1 cellular context compared by ENCODE assay signal in the genomic region with DNA sequence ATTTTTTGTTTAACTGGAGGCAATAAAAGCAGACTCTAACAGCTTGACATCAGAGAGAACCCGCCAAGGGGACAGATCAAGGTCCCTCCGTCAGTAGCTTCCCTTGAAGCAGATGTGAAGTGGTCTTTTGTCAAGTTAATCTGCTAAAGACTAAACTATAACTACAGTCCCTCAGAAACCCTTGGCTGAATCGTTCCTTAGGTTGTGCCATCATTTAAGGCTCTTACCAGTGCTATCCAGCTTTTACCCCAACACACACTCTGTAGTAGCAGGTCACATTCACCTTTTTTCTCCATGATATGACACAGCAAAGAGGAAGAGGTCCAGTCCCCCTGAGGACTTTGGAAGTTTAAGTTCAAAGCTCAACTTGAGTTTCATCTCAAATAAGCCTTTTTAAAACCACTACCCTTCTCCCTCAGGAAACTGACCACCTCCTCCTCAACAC.
TF ChIP-seq lines count a peak whose summit lies in the region.

No MANE protein-coding gene starts in this region.

TF ChIP-seq in HepG2, 621 proteins besides CTCF, POLR2A, EP300 and RAD21 (continued from another document and continues in another):
- TF ChIP-seq, protein P1, sequence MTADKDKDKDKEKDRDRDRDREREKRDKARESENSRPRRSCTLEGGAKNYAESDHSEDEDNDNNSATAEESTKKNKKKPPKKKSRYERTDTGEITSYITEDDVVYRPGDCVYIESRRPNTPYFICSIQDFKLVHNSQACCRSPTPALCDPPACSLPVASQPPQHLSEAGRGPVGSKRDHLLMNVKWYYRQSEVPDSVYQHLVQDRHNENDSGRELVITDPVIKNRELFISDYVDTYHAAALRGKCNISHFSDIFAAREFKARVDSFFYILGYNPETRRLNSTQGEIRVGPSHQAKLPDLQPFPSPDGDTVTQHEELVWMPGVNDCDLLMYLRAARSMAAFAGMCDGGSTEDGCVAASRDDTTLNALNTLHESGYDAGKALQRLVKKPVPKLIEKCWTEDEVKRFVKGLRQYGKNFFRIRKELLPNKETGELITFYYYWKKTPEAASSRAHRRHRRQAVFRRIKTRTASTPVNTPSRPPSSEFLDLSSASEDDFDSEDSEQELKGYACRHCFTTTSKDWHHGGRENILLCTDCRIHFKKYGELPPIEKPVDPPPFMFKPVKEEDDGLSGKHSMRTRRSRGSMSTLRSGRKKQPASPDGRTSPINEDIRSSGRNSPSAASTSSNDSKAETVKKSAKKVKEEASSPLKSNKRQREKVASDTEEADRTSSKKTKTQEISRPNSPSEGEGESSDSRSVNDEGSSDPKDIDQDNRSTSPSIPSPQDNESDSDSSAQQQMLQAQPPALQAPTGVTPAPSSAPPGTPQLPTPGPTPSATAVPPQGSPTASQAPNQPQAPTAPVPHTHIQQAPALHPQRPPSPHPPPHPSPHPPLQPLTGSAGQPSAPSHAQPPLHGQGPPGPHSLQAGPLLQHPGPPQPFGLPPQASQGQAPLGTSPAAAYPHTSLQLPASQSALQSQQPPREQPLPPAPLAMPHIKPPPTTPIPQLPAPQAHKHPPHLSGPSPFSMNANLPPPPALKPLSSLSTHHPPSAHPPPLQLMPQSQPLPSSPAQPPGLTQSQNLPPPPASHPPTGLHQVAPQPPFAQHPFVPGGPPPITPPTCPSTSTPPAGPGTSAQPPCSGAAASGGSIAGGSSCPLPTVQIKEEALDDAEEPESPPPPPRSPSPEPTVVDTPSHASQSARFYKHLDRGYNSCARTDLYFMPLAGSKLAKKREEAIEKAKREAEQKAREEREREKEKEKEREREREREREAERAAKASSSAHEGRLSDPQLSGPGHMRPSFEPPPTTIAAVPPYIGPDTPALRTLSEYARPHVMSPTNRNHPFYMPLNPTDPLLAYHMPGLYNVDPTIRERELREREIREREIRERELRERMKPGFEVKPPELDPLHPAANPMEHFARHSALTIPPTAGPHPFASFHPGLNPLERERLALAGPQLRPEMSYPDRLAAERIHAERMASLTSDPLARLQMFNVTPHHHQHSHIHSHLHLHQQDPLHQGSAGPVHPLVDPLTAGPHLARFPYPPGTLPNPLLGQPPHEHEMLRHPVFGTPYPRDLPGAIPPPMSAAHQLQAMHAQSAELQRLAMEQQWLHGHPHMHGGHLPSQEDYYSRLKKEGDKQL (CRISPR knock-in tag; IDR thresholded peaks at IDR 0.05; ENCODE audit: low read depth), result no peak
- TF ChIP-seq, protein P2, sequence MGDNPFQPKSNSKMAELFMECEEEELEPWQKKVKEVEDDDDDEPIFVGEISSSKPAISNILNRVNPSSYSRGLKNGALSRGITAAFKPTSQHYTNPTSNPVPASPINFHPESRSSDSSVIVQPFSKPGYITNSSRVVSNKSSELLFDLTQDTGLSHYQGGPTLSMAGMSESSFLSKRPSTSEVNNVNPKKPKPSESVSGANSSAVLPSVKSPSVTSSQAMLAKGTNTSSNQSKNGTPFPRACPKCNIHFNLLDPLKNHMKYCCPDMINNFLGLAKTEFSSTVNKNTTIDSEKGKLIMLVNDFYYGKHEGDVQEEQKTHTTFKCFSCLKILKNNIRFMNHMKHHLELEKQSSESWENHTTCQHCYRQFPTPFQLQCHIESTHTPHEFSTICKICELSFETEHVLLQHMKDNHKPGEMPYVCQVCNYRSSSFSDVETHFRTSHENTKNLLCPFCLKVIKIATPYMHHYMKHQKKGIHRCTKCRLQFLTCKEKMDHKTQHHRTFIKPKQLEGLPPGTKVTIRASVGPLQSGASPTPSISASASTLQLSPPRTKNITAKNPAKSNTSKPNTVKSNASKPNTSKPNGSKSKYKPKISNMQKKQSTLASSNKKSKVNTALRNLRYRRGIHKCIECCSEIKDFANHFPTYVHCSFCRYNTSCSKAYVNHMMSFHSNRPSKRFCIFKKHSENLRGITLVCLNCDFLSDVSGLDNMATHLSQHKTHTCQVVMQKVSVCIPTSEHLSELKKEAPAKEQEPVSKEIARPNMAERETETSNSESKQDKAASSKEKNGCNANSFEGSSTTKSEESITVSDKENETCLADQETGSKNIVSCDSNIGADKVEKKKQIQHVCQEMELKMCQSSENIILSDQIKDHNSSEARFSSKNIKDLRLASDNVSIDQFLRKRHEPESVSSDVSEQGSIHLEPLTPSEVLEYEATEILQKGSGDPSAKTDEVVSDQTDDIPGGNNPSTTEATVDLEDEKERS (CRISPR knock-in tag; IDR thresholded peaks at IDR 0.05), result no peak
- TF ChIP-seq TMF1 (CRISPR knock-in tag; IDR thresholded peaks at IDR 0.05; ENCODE audit: low read depth) (no peak), RXRA (CRISPR knock-in tag; IDR thresholded peaks at IDR 0.05) (no peak), ZNF567 (CRISPR knock-in tag; IDR thresholded peaks at IDR 0.05; ENCODE audit: borderline replicate concordance) (no peak), SOX5 (CRISPR knock-in tag; IDR thresholded peaks at IDR 0.05; ENCODE audit: borderline replicate concordance) (peak; percentile 42; the same call in 1 of the 2 replicates), ZNF207 (IDR thresholded peaks at IDR 0.05; ENCODE audit: borderline replicate concordance) (no peak), ZNF891 (CRISPR knock-in tag; IDR thresholded peaks at IDR 0.05) (no peak), HNRNPLL (IDR thresholded peaks at IDR 0.05; ENCODE audit: low read depth, low read length, poor library complexity, severe bottlenecking) (no peak), RFXANK (CRISPR knock-in tag; IDR thresholded peaks at IDR 0.05) (no peak), KDM5A (IDR thresholded peaks at IDR 0.05; ENCODE audit: borderline replicate concordance, low read length) (no peak), ZNF772 (CRISPR knock-in tag; IDR thresholded peaks at IDR 0.05) (no peak), HHEX (CRISPR knock-in tag; IDR thresholded peaks at IDR 0.05) (no peak), NR2C2 (CRISPR knock-in tag; IDR thresholded peaks at IDR 0.05; ENCODE audit: borderline replicate concordance) (no peak), NR2F6 (IDR thresholded peaks at IDR 0.05) (no peak), NR2F6 (CRISPR knock-in tag; IDR thresholded peaks at IDR 0.05) (0 out of 2 replicates have a peak, but pooled peaks have one; percentile 18), ZNF354B (CRISPR knock-in tag; IDR thresholded peaks at IDR 0.05) (no peak), SRSF9 (IDR thresholded peaks at IDR 0.05; ENCODE audit: borderline replicate concordance, insufficient read depth, low read depth, low read length, poor library complexity, severe bottlenecking) (no peak), SP140L (CRISPR knock-in tag; IDR thresholded peaks at IDR 0.05; ENCODE audit: borderline replicate concordance) (no peak), POLR2AphosphoS5 (IDR thresholded peaks at IDR 0.05; ENCODE audit: low read depth, low read length) (peak; percentile 39; the same call in 1 of the 2 replicates), PCBP1 (IDR thresholded peaks at IDR 0.05; ENCODE audit: borderline replicate concordance, low read depth, low read length) (no peak), DMAP1 (CRISPR knock-in tag; IDR thresholded peaks at IDR 0.05) (peak; percentile 46; the same call in 1 of the 2 replicates), RBM22 (optimal IDR thresholded peaks at IDR 0.05; ENCODE audit: low read length) (no peak), HNRNPUL1 (IDR thresholded peaks at IDR 0.05; ENCODE audit: low read depth, low read length) (no peak), ZNF20 (CRISPR knock-in tag; IDR thresholded peaks at IDR 0.05) (no peak), GATAD1 (CRISPR knock-in tag; IDR thresholded peaks at IDR 0.05) (no peak; the same call in 1 of the 2 replicates), FOSL2 (CRISPR knock-in tag; IDR thresholded peaks at IDR 0.05) (peak; percentile 30; the same call in 1 of the 2 replicates), ZNF451 (CRISPR knock-in tag; IDR thresholded peaks at IDR 0.05) (no peak), ZNF615 (CRISPR knock-in tag; IDR thresholded peaks at IDR 0.05; ENCODE audit: borderline replicate concordance) (no peak), ERF (CRISPR knock-in tag; IDR thresholded peaks at IDR 0.05) (no peak; the same call in 1 of the 2 replicates), ZNF83 (CRISPR knock-in tag; IDR thresholded peaks at IDR 0.05; ENCODE audit: borderline replicate concordance) (no peak), ZNF501 (CRISPR knock-in tag; IDR thresholded peaks at IDR 0.05) (no peak), ISX (CRISPR knock-in tag; conservative IDR thresholded peaks at IDR 0.05) (no peak), ZNF230 (CRISPR knock-in tag; IDR thresholded peaks at IDR 0.05) (no peak), ZNF441 (CRISPR knock-in tag; IDR thresholded peaks at IDR 0.05; ENCODE audit: borderline replicate concordance) (no peak; the same call in 1 of the 2 replicates)
- TF ChIP-seq, protein P3, sequence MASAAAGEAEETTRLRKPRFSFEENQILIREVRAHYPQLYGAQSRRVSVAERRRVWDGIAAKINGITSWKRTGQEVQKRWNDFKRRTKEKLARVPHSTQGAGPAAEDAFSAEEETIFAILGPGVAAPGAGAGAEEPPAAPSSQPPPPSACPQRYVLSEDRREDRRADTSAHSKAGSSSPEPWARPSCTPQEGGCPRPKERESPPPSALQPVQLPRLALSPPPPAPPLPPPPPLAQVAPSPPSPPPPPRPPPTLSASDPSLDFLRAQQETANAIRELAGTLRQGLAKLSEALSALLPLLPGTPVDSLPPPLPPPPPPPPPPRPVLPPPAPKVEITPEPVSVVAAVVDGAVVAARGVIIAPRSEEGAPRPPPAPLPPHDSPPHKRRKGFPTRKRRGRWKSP (CRISPR knock-in tag; IDR thresholded peaks at IDR 0.05), result no peak
- TF ChIP-seq, protein P4, sequence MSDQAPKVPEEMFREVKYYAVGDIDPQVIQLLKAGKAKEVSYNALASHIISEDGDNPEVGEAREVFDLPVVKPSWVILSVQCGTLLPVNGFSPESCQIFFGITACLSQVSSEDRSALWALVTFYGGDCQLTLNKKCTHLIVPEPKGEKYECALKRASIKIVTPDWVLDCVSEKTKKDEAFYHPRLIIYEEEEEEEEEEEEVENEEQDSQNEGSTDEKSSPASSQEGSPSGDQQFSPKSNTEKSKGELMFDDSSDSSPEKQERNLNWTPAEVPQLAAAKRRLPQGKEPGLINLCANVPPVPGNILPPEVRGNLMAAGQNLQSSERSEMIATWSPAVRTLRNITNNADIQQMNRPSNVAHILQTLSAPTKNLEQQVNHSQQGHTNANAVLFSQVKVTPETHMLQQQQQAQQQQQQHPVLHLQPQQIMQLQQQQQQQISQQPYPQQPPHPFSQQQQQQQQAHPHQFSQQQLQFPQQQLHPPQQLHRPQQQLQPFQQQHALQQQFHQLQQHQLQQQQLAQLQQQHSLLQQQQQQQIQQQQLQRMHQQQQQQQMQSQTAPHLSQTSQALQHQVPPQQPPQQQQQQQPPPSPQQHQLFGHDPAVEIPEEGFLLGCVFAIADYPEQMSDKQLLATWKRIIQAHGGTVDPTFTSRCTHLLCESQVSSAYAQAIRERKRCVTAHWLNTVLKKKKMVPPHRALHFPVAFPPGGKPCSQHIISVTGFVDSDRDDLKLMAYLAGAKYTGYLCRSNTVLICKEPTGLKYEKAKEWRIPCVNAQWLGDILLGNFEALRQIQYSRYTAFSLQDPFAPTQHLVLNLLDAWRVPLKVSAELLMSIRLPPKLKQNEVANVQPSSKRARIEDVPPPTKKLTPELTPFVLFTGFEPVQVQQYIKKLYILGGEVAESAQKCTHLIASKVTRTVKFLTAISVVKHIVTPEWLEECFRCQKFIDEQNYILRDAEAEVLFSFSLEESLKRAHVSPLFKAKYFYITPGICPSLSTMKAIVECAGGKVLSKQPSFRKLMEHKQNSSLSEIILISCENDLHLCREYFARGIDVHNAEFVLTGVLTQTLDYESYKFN (CRISPR knock-in tag; conservative IDR thresholded peaks at IDR 0.05), result peak; percentile 89
- TF ChIP-seq, protein P5, sequence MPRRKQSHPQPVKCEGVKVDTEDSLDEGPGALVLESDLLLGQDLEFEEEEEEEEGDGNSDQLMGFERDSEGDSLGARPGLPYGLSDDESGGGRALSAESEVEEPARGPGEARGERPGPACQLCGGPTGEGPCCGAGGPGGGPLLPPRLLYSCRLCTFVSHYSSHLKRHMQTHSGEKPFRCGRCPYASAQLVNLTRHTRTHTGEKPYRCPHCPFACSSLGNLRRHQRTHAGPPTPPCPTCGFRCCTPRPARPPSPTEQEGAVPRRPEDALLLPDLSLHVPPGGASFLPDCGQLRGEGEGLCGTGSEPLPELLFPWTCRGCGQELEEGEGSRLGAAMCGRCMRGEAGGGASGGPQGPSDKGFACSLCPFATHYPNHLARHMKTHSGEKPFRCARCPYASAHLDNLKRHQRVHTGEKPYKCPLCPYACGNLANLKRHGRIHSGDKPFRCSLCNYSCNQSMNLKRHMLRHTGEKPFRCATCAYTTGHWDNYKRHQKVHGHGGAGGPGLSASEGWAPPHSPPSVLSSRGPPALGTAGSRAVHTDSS (CRISPR knock-in tag; conservative IDR thresholded peaks at IDR 0.05), result no peak
- TF ChIP-seq, protein P6, sequence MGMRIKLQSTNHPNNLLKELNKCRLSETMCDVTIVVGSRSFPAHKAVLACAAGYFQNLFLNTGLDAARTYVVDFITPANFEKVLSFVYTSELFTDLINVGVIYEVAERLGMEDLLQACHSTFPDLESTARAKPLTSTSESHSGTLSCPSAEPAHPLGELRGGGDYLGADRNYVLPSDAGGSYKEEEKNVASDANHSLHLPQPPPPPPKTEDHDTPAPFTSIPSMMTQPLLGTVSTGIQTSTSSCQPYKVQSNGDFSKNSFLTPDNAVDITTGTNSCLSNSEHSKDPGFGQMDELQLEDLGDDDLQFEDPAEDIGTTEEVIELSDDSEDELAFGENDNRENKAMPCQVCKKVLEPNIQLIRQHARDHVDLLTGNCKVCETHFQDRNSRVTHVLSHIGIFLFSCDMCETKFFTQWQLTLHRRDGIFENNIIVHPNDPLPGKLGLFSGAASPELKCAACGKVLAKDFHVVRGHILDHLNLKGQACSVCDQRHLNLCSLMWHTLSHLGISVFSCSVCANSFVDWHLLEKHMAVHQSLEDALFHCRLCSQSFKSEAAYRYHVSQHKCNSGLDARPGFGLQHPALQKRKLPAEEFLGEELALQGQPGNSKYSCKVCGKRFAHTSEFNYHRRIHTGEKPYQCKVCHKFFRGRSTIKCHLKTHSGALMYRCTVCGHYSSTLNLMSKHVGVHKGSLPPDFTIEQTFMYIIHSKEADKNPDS (CRISPR knock-in tag; IDR thresholded peaks at IDR 0.05), result no peak
- TF ChIP-seq, protein P7, sequence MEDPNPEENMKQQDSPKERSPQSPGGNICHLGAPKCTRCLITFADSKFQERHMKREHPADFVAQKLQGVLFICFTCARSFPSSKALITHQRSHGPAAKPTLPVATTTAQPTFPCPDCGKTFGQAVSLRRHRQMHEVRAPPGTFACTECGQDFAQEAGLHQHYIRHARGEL (CRISPR knock-in tag; IDR thresholded peaks at IDR 0.05), result no peak
- TF ChIP-seq, protein P8, sequence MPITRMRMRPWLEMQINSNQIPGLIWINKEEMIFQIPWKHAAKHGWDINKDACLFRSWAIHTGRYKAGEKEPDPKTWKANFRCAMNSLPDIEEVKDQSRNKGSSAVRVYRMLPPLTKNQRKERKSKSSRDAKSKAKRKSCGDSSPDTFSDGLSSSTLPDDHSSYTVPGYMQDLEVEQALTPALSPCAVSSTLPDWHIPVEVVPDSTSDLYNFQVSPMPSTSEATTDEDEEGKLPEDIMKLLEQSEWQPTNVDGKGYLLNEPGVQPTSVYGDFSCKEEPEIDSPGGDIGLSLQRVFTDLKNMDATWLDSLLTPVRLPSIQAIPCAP (CRISPR knock-in tag; IDR thresholded peaks at IDR 0.05; ENCODE audit: low read depth), result no peak
- TF ChIP-seq, protein P9, sequence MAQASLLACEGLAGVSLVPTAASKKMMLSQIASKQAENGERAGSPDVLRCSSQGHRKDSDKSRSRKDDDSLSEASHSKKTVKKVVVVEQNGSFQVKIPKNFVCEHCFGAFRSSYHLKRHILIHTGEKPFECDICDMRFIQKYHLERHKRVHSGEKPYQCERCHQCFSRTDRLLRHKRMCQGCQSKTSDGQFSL (CRISPR knock-in tag; IDR thresholded peaks at IDR 0.05), result no peak
